Comparison of ENCODE assay signal across 1 cellular context in genomic region chr12:31715283-31715825, GRCh38.
TF ChIP-seq lines count a peak whose summit lies in the region.

No MANE protein-coding gene starts in this region.

TF ChIP-seq in K562, 482 proteins besides CTCF, POLR2A, EP300 and RAD21 (continued from another document and continues in another):
- TF ChIP-seq NONO (IDR thresholded peaks at IDR 0.05; ENCODE audit: low read depth in 2 of 2, low read length in 1 of 2) (no peak), ELF2 (CRISPR knock-in tag; IDR thresholded peaks at IDR 0.05) (peak; percentile 36; the same call in 1 of the 2 replicates), JUNB (CRISPR knock-in tag; conservative IDR thresholded peaks at IDR 0.05) (no peak), ZNF146 (CRISPR knock-in tag; IDR thresholded peaks at IDR 0.05; ENCODE audit: unreplicated experiment) (no peak), ZBTB8A (IDR thresholded peaks at IDR 0.05; ENCODE audit: partially characterized antibody) (no peak), NFATC3 (IDR thresholded peaks at IDR 0.05) (no peak), SNRNP70 (optimal IDR thresholded peaks at IDR 0.05; ENCODE audit: low read depth, low read length) (no peak), KAT7 (CRISPR knock-in tag; IDR thresholded peaks at IDR 0.05; ENCODE audit: borderline replicate concordance) (no peak), TARDBP (IDR thresholded peaks at IDR 0.05) (no peak), ZNF41 (CRISPR knock-in tag; conservative IDR thresholded peaks at IDR 0.05) (no peak), FOXK1 (CRISPR knock-in tag; IDR thresholded peaks at IDR 0.05; ENCODE audit: borderline replicate concordance) (no peak), ZNF431 (CRISPR knock-in tag; IDR thresholded peaks at IDR 0.05) (no peak), KDM5B (IDR thresholded peaks at IDR 0.05; ENCODE audit: insufficient replicate concordance, low read depth, low read length) (peak; percentile 79), ZNF324 (CRISPR knock-in tag; IDR thresholded peaks at IDR 0.05) (no peak), HDAC6 (IDR thresholded peaks at IDR 0.05; ENCODE audit: low read depth, low read length) (no peak), TGIF2 (CRISPR knock-in tag; IDR thresholded peaks at IDR 0.05) (no peak), BMI1 (IDR thresholded peaks at IDR 0.05; ENCODE audit: low read length) (no peak), SAFB2 (IDR thresholded peaks at IDR 0.05; ENCODE audit: borderline replicate concordance, low read depth, low read length, severe bottlenecking) (no peak), SAP30 (IDR thresholded peaks at IDR 0.05; ENCODE audit: borderline replicate concordance, insufficient read depth, low read depth, low read length, poor library complexity, severe bottlenecking) (no peak), NFE2 (IDR thresholded peaks at IDR 0.05; ENCODE audit: low read depth) (peak; percentile 64), NR3C1 (CRISPR knock-in tag; IDR thresholded peaks at IDR 0.05) (no peak), ZNF57 (CRISPR knock-in tag; IDR thresholded peaks at IDR 0.05) (no peak), ZNF23 (CRISPR knock-in tag; IDR thresholded peaks at IDR 0.05) (no peak), TRIM25 (IDR thresholded peaks at IDR 0.05; ENCODE audit: borderline replicate concordance) (no peak), RFX7 (CRISPR knock-in tag; IDR thresholded peaks at IDR 0.05) (no peak), ZNF778 (CRISPR knock-in tag; IDR thresholded peaks at IDR 0.05) (no peak), U2AF2 (optimal IDR thresholded peaks at IDR 0.05; ENCODE audit: low read depth, low read length) (no peak), CREB3L1 (IDR thresholded peaks at IDR 0.05; ENCODE audit: borderline replicate concordance, low read depth) (peak; percentile 39; the same call in 1 of the 2 replicates), SIRT6 (IDR thresholded peaks at IDR 0.05; ENCODE audit: low read depth, low read length) (no peak), BRD4 (IDR thresholded peaks at IDR 0.05) (peak; percentile 95), SUPT5H (IDR thresholded peaks at IDR 0.05) (peak; percentile 82), ZKSCAN3 (CRISPR knock-in tag; IDR thresholded peaks at IDR 0.05) (no peak), MBD2 (IDR thresholded peaks at IDR 0.05; ENCODE audit: borderline replicate concordance, low read depth) (peak; percentile 53), CHD4 (IDR thresholded peaks at IDR 0.05; ENCODE audit: insufficient read depth, insufficient replicate concordance, low read depth, low read length, poor library complexity, severe bottlenecking) (no peak), TAF15 (IDR thresholded peaks at IDR 0.05; ENCODE audit: low read depth, low read length) (no peak), JUN (IDR thresholded peaks at IDR 0.05; ENCODE audit: borderline replicate concordance, low read depth, low read length) (peak; percentile 65; the same call in 1 of the 2 replicates), JUN (CRISPR knock-in tag; IDR thresholded peaks at IDR 0.05; ENCODE audit: borderline replicate concordance) (no peak), SRSF1 (IDR thresholded peaks at IDR 0.05; ENCODE audit: low read depth, low read length) (no peak), CAMTA2 (CRISPR knock-in tag; conservative IDR thresholded peaks at IDR 0.05) (no peak), NFRKB (IDR thresholded peaks at IDR 0.05; ENCODE audit: low read depth) (peak; percentile 100), ZNF668 (CRISPR knock-in tag; IDR thresholded peaks at IDR 0.05) (no peak), POLR2G (IDR thresholded peaks at IDR 0.05; ENCODE audit: low read depth, low read length) (no peak; the same call in 1 of the 2 replicates), NFXL1 (CRISPR knock-in tag; IDR thresholded peaks at IDR 0.05) (no peak), KLF1 (tag; IDR thresholded peaks at IDR 0.05) (no peak), SP2 (IDR thresholded peaks at IDR 0.05; ENCODE audit: extremely low read depth, low read depth, low read length, poor library complexity, severe bottlenecking) (no peak), VEZF1 (CRISPR knock-in tag; IDR thresholded peaks at IDR 0.05) (peak; percentile 33; the same call in 1 of the 2 replicates), ZNF277 (CRISPR knock-in tag; IDR thresholded peaks at IDR 0.05; ENCODE audit: borderline replicate concordance) (no peak), ZEB2 (IDR thresholded peaks at IDR 0.05) (peak; percentile 80), ZNF75A (CRISPR knock-in tag; IDR thresholded peaks at IDR 0.05) (no peak; the same call in 1 of the 2 replicates)
- TF ChIP-seq, protein P1, sequence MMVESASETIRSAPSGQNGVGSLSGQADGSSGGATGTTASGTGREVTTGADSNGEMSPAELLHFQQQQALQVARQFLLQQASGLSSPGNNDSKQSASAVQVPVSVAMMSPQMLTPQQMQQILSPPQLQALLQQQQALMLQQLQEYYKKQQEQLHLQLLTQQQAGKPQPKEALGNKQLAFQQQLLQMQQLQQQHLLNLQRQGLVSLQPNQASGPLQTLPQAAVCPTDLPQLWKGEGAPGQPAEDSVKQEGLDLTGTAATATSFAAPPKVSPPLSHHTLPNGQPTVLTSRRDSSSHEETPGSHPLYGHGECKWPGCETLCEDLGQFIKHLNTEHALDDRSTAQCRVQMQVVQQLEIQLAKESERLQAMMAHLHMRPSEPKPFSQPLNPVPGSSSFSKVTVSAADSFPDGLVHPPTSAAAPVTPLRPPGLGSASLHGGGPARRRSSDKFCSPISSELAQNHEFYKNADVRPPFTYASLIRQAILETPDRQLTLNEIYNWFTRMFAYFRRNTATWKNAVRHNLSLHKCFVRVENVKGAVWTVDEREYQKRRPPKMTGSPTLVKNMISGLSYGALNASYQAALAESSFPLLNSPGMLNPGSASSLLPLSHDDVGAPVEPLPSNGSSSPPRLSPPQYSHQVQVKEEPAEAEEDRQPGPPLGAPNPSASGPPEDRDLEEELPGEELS (CRISPR knock-in tag; IDR thresholded peaks at IDR 0.05; ENCODE audit: borderline replicate concordance) = no peak
- TF ChIP-seq, protein P2, sequence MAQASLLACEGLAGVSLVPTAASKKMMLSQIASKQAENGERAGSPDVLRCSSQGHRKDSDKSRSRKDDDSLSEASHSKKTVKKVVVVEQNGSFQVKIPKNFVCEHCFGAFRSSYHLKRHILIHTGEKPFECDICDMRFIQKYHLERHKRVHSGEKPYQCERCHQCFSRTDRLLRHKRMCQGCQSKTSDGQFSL (CRISPR knock-in tag; IDR thresholded peaks at IDR 0.05) = no peak
- TF ChIP-seq, protein P2 (tag; IDR thresholded peaks at IDR 0.05) = no peak; a peak in 1 of 4 replicates
- TF ChIP-seq, protein P3, sequence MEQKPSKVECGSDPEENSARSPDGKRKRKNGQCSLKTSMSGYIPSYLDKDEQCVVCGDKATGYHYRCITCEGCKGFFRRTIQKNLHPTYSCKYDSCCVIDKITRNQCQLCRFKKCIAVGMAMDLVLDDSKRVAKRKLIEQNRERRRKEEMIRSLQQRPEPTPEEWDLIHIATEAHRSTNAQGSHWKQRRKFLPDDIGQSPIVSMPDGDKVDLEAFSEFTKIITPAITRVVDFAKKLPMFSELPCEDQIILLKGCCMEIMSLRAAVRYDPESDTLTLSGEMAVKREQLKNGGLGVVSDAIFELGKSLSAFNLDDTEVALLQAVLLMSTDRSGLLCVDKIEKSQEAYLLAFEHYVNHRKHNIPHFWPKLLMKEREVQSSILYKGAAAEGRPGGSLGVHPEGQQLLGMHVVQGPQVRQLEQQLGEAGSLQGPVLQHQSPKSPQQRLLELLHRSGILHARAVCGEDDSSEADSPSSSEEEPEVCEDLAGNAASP (IDR thresholded peaks at IDR 0.05) = no peak
- TF ChIP-seq, protein P4, sequence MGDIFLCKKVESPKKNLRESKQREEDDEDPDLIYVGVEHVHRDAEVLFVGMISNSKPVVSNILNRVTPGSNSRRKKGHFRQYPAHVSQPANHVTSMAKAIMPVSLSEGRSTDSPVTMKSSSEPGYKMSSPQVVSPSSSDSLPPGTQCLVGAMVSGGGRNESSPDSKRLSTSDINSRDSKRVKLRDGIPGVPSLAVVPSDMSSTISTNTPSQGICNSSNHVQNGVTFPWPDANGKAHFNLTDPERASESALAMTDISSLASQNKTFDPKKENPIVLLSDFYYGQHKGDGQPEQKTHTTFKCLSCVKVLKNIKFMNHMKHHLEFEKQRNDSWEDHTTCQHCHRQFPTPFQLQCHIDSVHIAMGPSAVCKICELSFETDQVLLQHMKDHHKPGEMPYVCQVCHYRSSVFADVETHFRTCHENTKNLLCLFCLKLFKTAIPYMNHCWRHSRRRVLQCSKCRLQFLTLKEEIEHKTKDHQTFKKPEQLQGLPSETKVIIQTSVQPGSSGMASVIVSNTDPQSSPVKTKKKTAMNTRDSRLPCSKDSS (IDR thresholded peaks at IDR 0.05; ENCODE audit: low read depth, partially characterized antibody) = no peak
- TF ChIP-seq, protein P5, sequence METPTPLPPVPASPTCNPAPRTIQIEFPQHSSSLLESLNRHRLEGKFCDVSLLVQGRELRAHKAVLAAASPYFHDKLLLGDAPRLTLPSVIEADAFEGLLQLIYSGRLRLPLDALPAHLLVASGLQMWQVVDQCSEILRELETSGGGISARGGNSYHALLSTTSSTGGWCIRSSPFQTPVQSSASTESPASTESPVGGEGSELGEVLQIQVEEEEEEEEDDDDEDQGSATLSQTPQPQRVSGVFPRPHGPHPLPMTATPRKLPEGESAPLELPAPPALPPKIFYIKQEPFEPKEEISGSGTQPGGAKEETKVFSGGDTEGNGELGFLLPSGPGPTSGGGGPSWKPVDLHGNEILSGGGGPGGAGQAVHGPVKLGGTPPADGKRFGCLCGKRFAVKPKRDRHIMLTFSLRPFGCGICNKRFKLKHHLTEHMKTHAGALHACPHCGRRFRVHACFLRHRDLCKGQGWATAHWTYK (CRISPR knock-in tag; IDR thresholded peaks at IDR 0.05) = no peak
- TF ChIP-seq, protein P6, sequence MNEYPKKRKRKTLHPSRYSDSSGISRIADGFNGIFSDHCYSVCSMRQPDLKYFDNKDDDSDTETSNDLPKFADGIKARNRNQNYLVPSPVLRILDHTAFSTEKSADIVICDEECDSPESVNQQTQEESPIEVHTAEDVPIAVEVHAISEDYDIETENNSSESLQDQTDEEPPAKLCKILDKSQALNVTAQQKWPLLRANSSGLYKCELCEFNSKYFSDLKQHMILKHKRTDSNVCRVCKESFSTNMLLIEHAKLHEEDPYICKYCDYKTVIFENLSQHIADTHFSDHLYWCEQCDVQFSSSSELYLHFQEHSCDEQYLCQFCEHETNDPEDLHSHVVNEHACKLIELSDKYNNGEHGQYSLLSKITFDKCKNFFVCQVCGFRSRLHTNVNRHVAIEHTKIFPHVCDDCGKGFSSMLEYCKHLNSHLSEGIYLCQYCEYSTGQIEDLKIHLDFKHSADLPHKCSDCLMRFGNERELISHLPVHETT (CRISPR knock-in tag; conservative IDR thresholded peaks at IDR 0.05 in 1 of 2, IDR thresholded peaks at IDR 0.05 in 1 of 2) = peak in 1 of 2 experiments; percentile 39; a peak in 1 of 4 replicates
